In the genomic region with DNA sequence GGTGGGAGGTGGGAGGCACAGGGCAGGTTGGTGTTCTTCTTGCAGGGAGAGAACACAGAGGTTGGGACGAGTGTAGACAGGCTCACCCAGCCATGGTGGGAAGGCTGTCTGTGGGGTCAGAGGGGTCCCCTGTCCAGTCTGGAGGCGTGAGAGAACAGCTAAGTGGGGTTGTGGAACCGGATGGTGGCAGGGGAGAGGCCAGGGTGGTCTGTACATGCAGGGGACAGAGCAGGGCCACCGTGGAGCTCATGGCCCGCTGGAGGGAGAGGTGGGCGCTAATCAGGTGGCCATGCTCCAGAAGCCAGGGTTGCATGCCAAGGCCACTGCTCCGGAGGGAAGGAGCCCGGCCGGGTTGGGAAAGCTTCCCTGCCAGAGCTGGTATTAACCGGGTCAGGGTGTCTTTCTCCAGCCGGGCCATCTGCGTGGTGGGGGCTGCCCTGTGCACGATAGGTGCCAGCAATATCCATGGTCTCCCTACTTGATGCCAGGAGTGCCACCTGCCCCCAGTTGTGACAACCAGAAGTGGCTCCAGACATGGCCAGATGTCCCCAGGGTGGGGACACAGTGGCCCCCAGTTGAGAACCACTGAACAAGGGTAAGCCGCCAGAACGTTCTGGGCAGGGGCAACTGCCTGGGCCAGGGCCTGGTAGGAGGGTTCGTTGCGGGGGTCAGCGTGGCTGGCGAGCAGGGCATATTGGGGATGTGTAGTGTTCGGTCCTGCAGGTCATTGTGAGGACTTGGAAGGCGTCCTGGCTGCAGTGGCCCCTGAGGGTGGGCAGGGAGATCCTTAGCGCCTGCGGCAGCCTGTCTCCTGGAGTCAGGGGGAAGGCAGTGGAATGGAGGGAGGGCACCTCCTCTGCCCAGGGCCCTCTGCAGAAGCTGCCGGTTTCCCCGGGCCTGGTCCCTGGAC, we compare ENCODE assay signal across 12 cellular contexts. TPM values are rescaled to one million over a fixed set of nuclear protein-coding genes. Genes with fewer than 3 reads are reported as not detected.
DNase-seq lines count a peak whose midpoint lies in the region; TF ChIP-seq lines count a peak whose summit lies in the region.
"Had no signal": no experiment of that assay in that cellular context is flagged by ENCODE, and none has a peak within 500 bp of the region (broad histone marks: within the 10 kb centered on the region; RNA-seq: fewer than 3 reads in every experiment).

No MANE protein-coding gene starts in this region.

- peaks cover 54% of the 10 kb centered on the region for H3K79me1 ChIP-seq in neuronal stem cell (ENCODE audit: low read depth, low read length)

- H3K27me3 Mint-ChIP-seq in IgD-negative memory B cell: no peaks in the 10 kb centered on the region
- no peaks in the 10 kb centered on the region for H3K27me3 Mint-ChIP-seq in chondrocyte (ENCODE audit: low read depth)

- H3K27ac Mint-ChIP-seq in IgD-negative memory B cell (peak overlapping the region; percentile 88 to 100 (median 98)), chondrocyte (ENCODE audit: unreplicated experiment) (no peak overlapping the region)

- H2AFZ ChIP-seq in neuronal stem cell (ENCODE audit: low read length): no peak overlapping the region

- H3K23ac ChIP-seq in neuronal stem cell (ENCODE audit: low read depth, low read length, poor library complexity): peak overlapping the region; percentile 58

- H3K36me3 Mint-ChIP-seq in IgD-negative memory B cell (peaks cover 10% of the 10 kb centered on the region), chondrocyte (ENCODE audit: low read depth) (peaks cover 7% of the 10 kb centered on the region)

- peaks cover 23 to 51% (median 30%) of the 10 kb centered on the region in 11 experiments; a peak in 21 of 22 replicates for H3K36me3 ChIP-seq in BLaER1 treated with 17β-estradiol and CSF1 and Interleukin-3, amounts not matched to agents 10 nM and 100 nM
- H3K36me3 ChIP-seq in neuronal stem cell (replicated peaks in 1 of 2; ENCODE audit: control insufficient read depth in 2 of 2, insufficient read depth in 2 of 2, low read length in 2 of 2): peaks cover 34 to 74% of the 10 kb centered on the region in 2 donors

- H2BK15ac ChIP-seq in neuronal stem cell (ENCODE audit: low read length): no peak overlapping the region

- no peak overlapping the region for H2AK5ac ChIP-seq in neuronal stem cell (ENCODE audit: low read depth, low read length)

- peak overlapping the region; percentile 90 to 99 (median 96) for H3K4me2 ChIP-seq in BLaER1 treated with 17β-estradiol and CSF1 and Interleukin-3, amounts not matched to agents 10 nM and 100 nM
- H3K4me2 ChIP-seq in neuronal stem cell (ENCODE audit: insufficient read depth, low read length, poor library complexity, severe bottlenecking): no peak overlapping the region

- no peak overlapping the region for H4K8ac ChIP-seq in neuronal stem cell (ENCODE audit: low read depth, low read length)

- no peaks in the 10 kb centered on the region for H3K9me3 ChIP-seq in BLaER1 treated with 17β-estradiol and CSF1 and Interleukin-3, amounts not matched to agents 10 nM and 100 nM (replicated peaks in 1 of 11)
- peaks cover 0 to 2% of the 10 kb centered on the region in 2 donors for H3K9me3 ChIP-seq in neuronal stem cell (replicated peaks in 1 of 2; ENCODE audit: control insufficient read depth in 2 of 2, insufficient read depth in 1 of 2, low read depth in 1 of 2, low read length in 2 of 2)
- H3K9me3 ChIP-seq: left lung had no signal

- H3K4me3 ChIP-seq in BLaER1 treated with 17β-estradiol and CSF1 and Interleukin-3, amounts not matched to agents 10 nM and 100 nM: peak overlapping the region in 9 of 10 experiments; percentile 4 to 93 (median 49); a peak in 12 of 20 replicates
- no peak overlapping the region for H3K4me3 ChIP-seq in neuronal stem cell (ENCODE audit: low read length in 2 of 2)
- H3K4me3 ChIP-seq: left lung had no signal

- peaks cover 46 to 70% (median 63%) of the 10 kb centered on the region in 3 donors for H3K4me1 Mint-ChIP-seq in IgD-negative memory B cell
- H3K4me1 Mint-ChIP-seq in chondrocyte (ENCODE audit: low read depth): peaks cover 38% of the 10 kb centered on the region

- H2BK5ac ChIP-seq in neuronal stem cell (ENCODE audit: low read length): peak overlapping the region; percentile 5

- H3K14ac ChIP-seq in neuronal stem cell (ENCODE audit: low read length): no peak overlapping the region

- H4K91ac ChIP-seq in neuronal stem cell (ENCODE audit: low read depth, low read length, poor library complexity): no peak overlapping the region

- H3K4me1 ChIP-seq in BLaER1 treated with 17β-estradiol and CSF1 and Interleukin-3, amounts not matched to agents 10 nM and 100 nM: peaks cover 85 to 96% (median 95%) of the 10 kb centered on the region in 10 experiments
- peaks cover 13 to 22% of the 10 kb centered on the region in 2 donors for H3K4me1 ChIP-seq in neuronal stem cell (ENCODE audit: control insufficient read depth in 2 of 2, insufficient read depth in 1 of 2, low read depth in 1 of 2, low read length in 2 of 2)

- no peak overlapping the region for H3K4ac ChIP-seq in neuronal stem cell (ENCODE audit: low read length)

- H3K4me3 Mint-ChIP-seq in IgD-negative memory B cell (peak overlapping the region; percentile 90 to 100 (median 96)), chondrocyte (ENCODE audit: unreplicated experiment) (no peak overlapping the region)

- peak overlapping the region in 9 of 11 experiments; percentile 75 to 91 (median 85); a peak in 18 of 22 replicates for H3K27ac ChIP-seq in BLaER1 treated with 17β-estradiol and CSF1 and Interleukin-3, amounts not matched to agents 10 nM and 100 nM
- H3K27ac ChIP-seq in neuronal stem cell (replicated peaks; ENCODE audit: low read length): no peak overlapping the region

- peak overlapping the region; percentile 67 for H3K18ac ChIP-seq in neuronal stem cell (ENCODE audit: low read length)

- H4K20me1 ChIP-seq in BLaER1 treated with 17β-estradiol and CSF1 and Interleukin-3, amounts not matched to agents 10 nM and 100 nM: peaks cover 83 to 98% (median 95%) of the 10 kb centered on the region in 11 experiments

- DNase-seq in chondrocyte (ENCODE audit: low spot score) (peak; percentile 90), neuronal stem cell (ENCODE audit: low spot score) (no peak), NCI-H748 treated with DMSO at 0.1 percent for 48 hours (lab: John Stamatoyannopoulos, UW) (no peak), HUDEP-2 (lab: John Stamatoyannopoulos, UW; ENCODE audit: unreplicated experiment in 76 of 76) (no peak), NCI-H524 treated with DMSO at 0.1 percent for 48 hours (lab: John Stamatoyannopoulos, UW) (no peak)
- DNase-seq in stimulated activated CD4-positive, alpha-beta T cell treated with anti-CD3 and anti-CD28 coated beads, Interleukin-15, amount 100 ng/mL, for 24 hours: no peak
- DNase-seq: NCI-H345, small intestine, T-helper 9 cell had no signal

- no CpG with 5 or more reads among the region's 25 CpGs for WGBS in neuronal stem cell (ENCODE audit: extremely low coverage in 2 of 2, insufficient read length in 2 of 2, insufficient replicate concordance in 1 of 2), 2 donors

- no peak overlapping the region for H2BK120ac ChIP-seq in neuronal stem cell (ENCODE audit: low read depth, low read length)

- H2BK12ac ChIP-seq in neuronal stem cell (ENCODE audit: low read length): no peak overlapping the region

- H3K9ac ChIP-seq in BLaER1 treated with 17β-estradiol and CSF1 and Interleukin-3, amounts not matched to agents 10 nM and 100 nM: peak overlapping the region in 10 of 11 experiments; percentile 68 to 94 (median 90); a peak in 13 of 22 replicates
- peak overlapping the region; percentile 9 for H3K9ac ChIP-seq in neuronal stem cell (ENCODE audit: low read depth, low read length, poor library complexity)

- H3K27me3 ChIP-seq in BLaER1 treated with 17β-estradiol and CSF1 and Interleukin-3, amounts not matched to agents 10 nM and 100 nM: no peaks in the 10 kb centered on the region
- H3K27me3 ChIP-seq in neuronal stem cell (ENCODE audit: control insufficient read depth in 3 of 3, insufficient read depth in 3 of 3, low read depth in 1 of 3, low read length in 3 of 3): no peaks in the 10 kb centered on the region
- H3K27me3 ChIP-seq: left lung had no signal

- H3K9me3 Mint-ChIP-seq in IgD-negative memory B cell (no peaks in the 10 kb centered on the region), chondrocyte (ENCODE audit: low read depth) (no peaks in the 10 kb centered on the region)

- no peak for TF ChIP-seq CTCF in chondrocyte (IDR thresholded peaks at IDR 0.05)

RNA-seq across cellular contexts. Expression of gene SNN, which starts 5.1 kb away (rescaled TPM):
- polyA plus RNA-seq in IgD-negative memory B cell: 60.9 TPM
- total RNA-seq in chondrocyte: 12.5 to 15.3 TPM (median 14.0 TPM) in 3 replicates
- 84.2 TPM for polyA plus RNA-seq in neuronal stem cell (2013, experiment 1 of 2)
- polyA plus RNA-seq in neuronal stem cell (2013, experiment 2 of 2): 83.6 TPM

Comparison
In these comparisons a context has a peak if more than half of its experiments do, and no peak if none do; other contexts are left out.
1. H3K4me3 ChIP-seq: peak in BLaER1 treated with 17β-estradiol and CSF1 and Interleukin-3, amounts not matched to agents 10 nM and 100 nM (9 of 10); none in neuronal stem cell (0 of 2).